In genomic region chr12:79883216-79883615, GRCh38 we compare ENCODE assay signal across 13 cellular contexts. TPM values are rescaled to one million over a fixed set of nuclear protein-coding genes. Genes with fewer than 3 reads are reported as not detected.
DNase-seq lines count a peak whose midpoint lies in the region; ATAC-seq, FAIRE-seq and TF ChIP-seq lines count a peak whose summit lies in the region.
"Had no signal": no experiment of that assay in that cellular context is flagged by ENCODE, and none has a peak within 500 bp of the region (broad histone marks: within the 10 kb centered on the region; RNA-seq: fewer than 3 reads in every experiment).

No MANE protein-coding gene starts in this region.

- H3K4me1 Mint-ChIP-seq in chondrocyte (ENCODE audit: low read depth), result peaks cover 88% of the 10 kb centered on the region
- peaks cover 50 to 63% of the 10 kb centered on the region in 2 donors for H3K4me1 Mint-ChIP-seq in natural killer cell treated with Interleukin-12 subunit alpha and Interleukin-12 subunit beta and Interleukin-15 and Interleukin-18, amount 100 ng/mL, for 72 hours (ENCODE audit: low read depth in 2 of 2)

- H3K36me3 Mint-ChIP-seq in chondrocyte (ENCODE audit: low read depth), result peaks cover 3% of the 10 kb centered on the region
- H3K36me3 Mint-ChIP-seq in natural killer cell treated with Interleukin-12 subunit alpha and Interleukin-12 subunit beta and Interleukin-15 and Interleukin-18, amount 100 ng/mL, for 72 hours, result no peaks in the 10 kb centered on the region

- 91 to 98% methylated on average over 1 of the region's 1 CpG for WGBS in heart right ventricle, 2 donors

- no peaks in the 10 kb centered on the region for H3K9me3 ChIP-seq in heart right ventricle

- no peak for DNase-seq in GM18507 (ENCODE audit: extremely low spot score, insufficient read length, low read depth)
- DNase-seq in NCI-H226, result peak; percentile 74
- DNase-seq in chondrocyte (ENCODE audit: low spot score), result no peak
- no peak for DNase-seq in natural killer cell treated with Interleukin-12 subunit alpha and Interleukin-12 subunit beta and Interleukin-15 and Interleukin-18, amount 100 ng/mL, for 72 hours (ENCODE audit: low spot score)
- DNase-seq in heart right ventricle, result no peak
- no peak for DNase-seq in NCI-H446 treated with DMSO at 0.1 percent for 48 hours (lab: John Stamatoyannopoulos, UW)
- DNase-seq: NCI-H1417, NCI-H524 treated with DMSO at 0.1 percent for 48 hours had no signal

- H3K4me1 ChIP-seq in heart right ventricle, result peaks cover 0 to 92% (median 67%) of the 10 kb centered on the region in 9 donors

- no peaks in the 10 kb centered on the region for H3K27me3 ChIP-seq in heart right ventricle
- H3K27me3 ChIP-seq: cardiac muscle cell had no signal

- intact Hi-C loops in heart right ventricle (cut with DNase I), result loop anchor here in 3 of 10 donors (5.0 to 10.0 kb wide), 3 partner anchors 52 to 304 kb away; partner anchors contain the start of gene PPP1R12A (in 1 of the 3)

- no peaks in the 10 kb centered on the region for H3K27me3 Mint-ChIP-seq in chondrocyte (ENCODE audit: low read depth)
- H3K27me3 Mint-ChIP-seq in natural killer cell treated with Interleukin-12 subunit alpha and Interleukin-12 subunit beta and Interleukin-15 and Interleukin-18, amount 100 ng/mL, for 72 hours, result no peaks in the 10 kb centered on the region

- no peak overlapping the region for H3K27ac ChIP-seq in heart right ventricle
- H3K27ac ChIP-seq: cardiac muscle cell had no signal

- TF ChIP-seq CTCF in chondrocyte (IDR thresholded peaks at IDR 0.05), result no peak
- no peak for TF ChIP-seq CTCF in heart right ventricle (IDR thresholded peaks at IDR 0.05)

- peak overlapping the region; percentile 58 for H3K27ac Mint-ChIP-seq in chondrocyte (ENCODE audit: unreplicated experiment)
- no peak overlapping the region for H3K27ac Mint-ChIP-seq in natural killer cell treated with Interleukin-12 subunit alpha and Interleukin-12 subunit beta and Interleukin-15 and Interleukin-18, amount 100 ng/mL, for 72 hours

- no peak overlapping the region for H3K4me3 Mint-ChIP-seq in chondrocyte (ENCODE audit: unreplicated experiment)
- peak overlapping the region; percentile 5 for H3K4me3 Mint-ChIP-seq in natural killer cell treated with Interleukin-12 subunit alpha and Interleukin-12 subunit beta and Interleukin-15 and Interleukin-18, amount 100 ng/mL, for 72 hours
- H3K4me3 Mint-ChIP-seq: CD14-positive monocyte had no signal

- ATAC-seq in natural killer cell treated with Interleukin-12 subunit alpha and Interleukin-12 subunit beta and Interleukin-15 and Interleukin-18, amount 100 ng/mL, for 72 hours, result no peak
- no peak for ATAC-seq in heart right ventricle
- ATAC-seq in GM21737 (IDR thresholded peaks at IDR 0.05; ENCODE audit: unreplicated experiment), result no peak
- no peak for ATAC-seq in HG02870 (IDR thresholded peaks at IDR 0.05; ENCODE audit: unreplicated experiment)

- no peaks in the 10 kb centered on the region for H3K36me3 ChIP-seq in heart right ventricle

- peak; percentile 35 for FAIRE-seq in GM18507 (lab: Jason Lieb, UNC)
- FAIRE-seq: HTR-8/SVneo had no signal

- no peaks in the 10 kb centered on the region for H3K9me3 Mint-ChIP-seq in chondrocyte (ENCODE audit: low read depth)
- H3K9me3 Mint-ChIP-seq in natural killer cell treated with Interleukin-12 subunit alpha and Interleukin-12 subunit beta and Interleukin-15 and Interleukin-18, amount 100 ng/mL, for 72 hours, result no peaks in the 10 kb centered on the region
- H3K9me3 Mint-ChIP-seq: CD14-positive monocyte had no signal

- no peak overlapping the region for H3K4me3 ChIP-seq in heart right ventricle
- H3K4me3 ChIP-seq: cardiac muscle cell had no signal

RNA-seq across cellular contexts. Expression of gene PPP1R12A, which starts 51.7 kb away (rescaled TPM):
- total RNA-seq in chondrocyte (118 to 139 TPM (median 135 TPM) in 3 replicates), heart right ventricle (10 to 100 TPM; 46.3 to 73.5 (median 60.5) TPM)
- total RNA-seq in natural killer cell treated with Interleukin-12 subunit alpha and Interleukin-12 subunit beta and Interleukin-15 and Interleukin-18, amount 100 ng/mL, for 72 hours, result 100 to 1,000 TPM; 112 to 131 TPM
- 10 to 100 TPM; 11.5 to 43.7 TPM for polyA plus RNA-seq in heart right ventricle
